Comparison of ENCODE assay signal across 12 cellular contexts in the genomic region with DNA sequence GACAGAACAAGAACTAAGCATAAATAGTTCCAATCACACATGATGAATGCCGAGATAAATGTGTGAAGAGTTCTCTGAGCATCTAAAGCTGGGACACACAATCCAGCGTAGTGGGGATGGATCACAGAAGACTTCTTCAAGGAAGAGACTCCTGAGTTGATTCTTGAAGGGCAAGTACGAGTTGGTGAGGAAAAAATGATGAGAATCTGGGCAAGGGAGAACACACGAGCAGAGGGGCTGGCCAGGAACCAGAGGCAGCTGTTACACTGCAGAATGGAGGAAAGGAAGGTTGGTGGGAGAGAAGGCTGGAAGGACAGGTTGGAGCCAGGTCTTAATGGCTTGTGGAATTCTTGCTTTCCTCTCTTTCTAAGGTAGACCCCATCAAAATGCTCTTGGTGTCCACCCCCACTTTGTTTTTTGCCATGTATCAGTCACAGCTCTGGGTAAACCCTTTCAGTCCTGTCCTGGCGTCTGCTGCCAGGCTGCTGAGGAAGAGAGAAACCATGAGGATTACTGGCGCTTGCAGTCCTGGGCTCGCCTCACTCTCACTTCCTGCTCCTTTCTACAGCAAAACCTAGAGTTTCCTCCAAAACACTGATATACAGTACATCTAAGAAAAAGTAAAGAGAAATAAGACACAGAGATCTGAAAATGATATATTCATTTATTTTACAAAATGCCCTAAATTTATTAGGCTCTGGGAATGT.
DNase-seq lines count a peak whose midpoint lies in the region; ATAC-seq and TF ChIP-seq lines count a peak whose summit lies in the region.
"Had no signal": no experiment of that assay in that cellular context is flagged by ENCODE, and none has a peak within 500 bp of the region (broad histone marks: within the 10 kb centered on the region; RNA-seq: fewer than 3 reads in every experiment).

No MANE protein-coding gene starts in this region.

- no peaks in the 10 kb centered on the region for H3K27me3 ChIP-seq in gastrocnemius medialis
- H3K27me3 ChIP-seq: neutrophil, upper lobe of left lung had no signal

- no peak for TF ChIP-seq CTCF in gastrocnemius medialis (IDR thresholded peaks at IDR 0.05 in 4 of 5, conservative IDR thresholded peaks at IDR 0.05 in 1 of 5)

- H3K4me3 Mint-ChIP-seq in activated T-helper 17 cell treated with anti-CD3 and anti-CD28 coated beads, Interleukin-2, amount 50 U/mL, for 72 hours, result no peak overlapping the region
- H3K4me3 Mint-ChIP-seq: CD4-positive, alpha-beta T cell had no signal

- H3K27ac ChIP-seq in gastrocnemius medialis, result no peak overlapping the region
- H3K27ac ChIP-seq: neutrophil, upper lobe of left lung had no signal

- H3K9me3 ChIP-seq in gastrocnemius medialis, result no peaks in the 10 kb centered on the region
- H3K9me3 ChIP-seq: neutrophil, upper lobe of left lung had no signal

- H3K4me1 ChIP-seq in gastrocnemius medialis, result no peaks in the 10 kb centered on the region
- H3K4me1 ChIP-seq: upper lobe of left lung had no signal

- intact Hi-C loops in left ventricle myocardium superior (cut with micrococcal nuclease) (no loop called here), gastrocnemius medialis (cut with DNase I; ENCODE audit: low total_unique reads) (no loop called here)

- no peaks in the 10 kb centered on the region for H3K4me1 Mint-ChIP-seq in activated T-helper 17 cell treated with anti-CD3 and anti-CD28 coated beads, Interleukin-2, amount 50 U/mL, for 72 hours

- no peaks in the 10 kb centered on the region for H3K36me3 ChIP-seq in gastrocnemius medialis

- peak overlapping the region; percentile 7 for H3K27ac Mint-ChIP-seq in activated T-helper 17 cell treated with anti-CD3 and anti-CD28 coated beads, Interleukin-2, amount 50 U/mL, for 72 hours
- H3K27ac Mint-ChIP-seq: CD4-positive, alpha-beta T cell had no signal

- DNase-seq in left ventricle myocardium superior (no peak), gastrocnemius medialis (no peak)
- no peak for DNase-seq in activated CD4-positive, alpha-beta T cell treated with anti-CD3 and anti-CD28 coated beads, Interleukin-2, amount 50 U/mL, for 48 hours
- DNase-seq: CD4-positive, alpha-beta T cell; upper lobe of left lung had no signal

- no peak for TF ChIP-seq POLR2A in gastrocnemius medialis (IDR thresholded peaks at IDR 0.05)

- H3K36me3 Mint-ChIP-seq in activated T-helper 17 cell treated with anti-CD3 and anti-CD28 coated beads, Interleukin-2, amount 50 U/mL, for 72 hours (ENCODE audit: low read depth), result peaks cover 51% of the 10 kb centered on the region

- H3K27me3 Mint-ChIP-seq in activated T-helper 17 cell treated with anti-CD3 and anti-CD28 coated beads, Interleukin-2, amount 50 U/mL, for 72 hours, result no peaks in the 10 kb centered on the region
- H3K27me3 Mint-ChIP-seq: CD4-positive, alpha-beta T cell had no signal

- in situ Hi-C loops in gastrocnemius medialis (cut with MboI; ENCODE audit: low sequenced_read_pairs in 4 of 4), result no loop called here

- H3K4me3 ChIP-seq in gastrocnemius medialis, result no peak overlapping the region
- H3K4me3 ChIP-seq: upper lobe of left lung had no signal

- no peaks in the 10 kb centered on the region for H3K9me3 Mint-ChIP-seq in activated T-helper 17 cell treated with anti-CD3 and anti-CD28 coated beads, Interleukin-2, amount 50 U/mL, for 72 hours
- H3K9me3 Mint-ChIP-seq: CD4-positive, alpha-beta T cell had no signal

- peak; percentile 69 for ATAC-seq in GM18517 (IDR thresholded peaks at IDR 0.05; ENCODE audit: unreplicated experiment)
- peak; percentile 91 for ATAC-seq in GM21390 (IDR thresholded peaks at IDR 0.05; ENCODE audit: unreplicated experiment)
- peak; percentile 87 for ATAC-seq in HG03064 (IDR thresholded peaks at IDR 0.05; ENCODE audit: low read depth, unreplicated experiment)
- peak; percentile 35 for ATAC-seq in activated T-helper 17 cell treated with anti-CD3 and anti-CD28 coated beads, Interleukin-2, amount 50 U/mL, for 72 hours (replicated peaks)
- ATAC-seq in left ventricle myocardium superior, result no peak
- no peak for ATAC-seq in gastrocnemius medialis
- ATAC-seq in HG03439 (IDR thresholded peaks at IDR 0.05; ENCODE audit: unreplicated experiment), result no peak
- ATAC-seq: activated CD4-positive, CD25-positive, alpha-beta regulatory T cell treated with anti-CD3 and anti-CD28 coated beads, Interleukin-2, amount 50 U/mL, for 24 hours had no signal

Comparison
In these comparisons a context has a peak if more than half of its experiments do, and no peak if none do; other contexts are left out.
1. ATAC-seq: peak in GM18517 (single experiment), GM21390 (single experiment), HG03064 (single experiment) and activated T-helper 17 cell treated with anti-CD3 and anti-CD28 coated beads, Interleukin-2, amount 50 U/mL, for 72 hours (single experiment); none in left ventricle myocardium superior (single experiment), gastrocnemius medialis (0 of 2) and HG03439 (single experiment).